Comparison of ENCODE assay signal across 8 cellular contexts in genomic region chr11:67583319-67584204, GRCh38. TPM values are rescaled to one million over a fixed set of nuclear protein-coding genes. Genes with fewer than 3 reads are reported as not detected.
DNase-seq lines count a peak whose midpoint lies in the region; ATAC-seq and TF ChIP-seq lines count a peak whose summit lies in the region.

GSTP1 (plus strand) TSS chr11:67583812; CDS start chr11:67583844, 32 bp downstream.

- H3K27me3 ChIP-seq in right lobe of liver, result no peaks in the 10 kb centered on the region

- 6% methylated on average over 13 of the region's 76 CpGs for WGBS in right lobe of liver (ENCODE audit: insufficient coverage, low coverage, low lambda C conversion rate, missing lambda C conversion rate)

- H3K9me3 ChIP-seq in right lobe of liver, result no peaks in the 10 kb centered on the region

- H3K4me3 ChIP-seq in right lobe of liver, result peak within 1 kb of the TSS; percentile 44 to 49 (median 47)

- no peaks in the 10 kb centered on the region for H3K36me3 ChIP-seq in right lobe of liver

- TF ChIP-seq CTCF in right lobe of liver (IDR thresholded peaks at IDR 0.05), result peak; percentile 50 to 61 (median 52)

- H3K27ac ChIP-seq in right lobe of liver, result peak within 1 kb of the TSS; percentile 55 to 89 (median 81)

- intact Hi-C loops in right lobe of liver (cut with DNase I), result no loop called here

- ATAC-seq in HG02852 (IDR thresholded peaks at IDR 0.05; ENCODE audit: unreplicated experiment) (peak; percentile 60), right lobe of liver (peak; percentile 64 to 89 (median 67))

- peak; percentile 72 for TF ChIP-seq POLR2A in right lobe of liver (IDR thresholded peaks at IDR 0.05)

- DNase-seq in NCI-H187 (lab: John Stamatoyannopoulos, UW) (peak; percentile 11 to 36), NCI-H187 treated with DMSO at 0.1 percent for 48 hours (lab: John Stamatoyannopoulos, UW) (no peak), NCI-H446 treated with DMSO at 0.1 percent for 48 hours (lab: John Stamatoyannopoulos, UW) (peak; percentile 78), dermis blood vessel endothelial cell (peak; percentile 91), right lobe of liver (peak; percentile 75 to 85 (median 84))
- DNase-seq in activated CD4-positive, alpha-beta T cell treated with anti-CD3 and anti-CD28 coated beads, Interleukin-2, amount 50 U/mL, for 1 hour, result peak; percentile 70
- DNase-seq in stimulated activated CD4-positive, alpha-beta T cell treated with anti-CD3 and anti-CD28 coated beads, Interleukin-4, amount 100 ng/mL, for 24 hours, result peak; percentile 83

- H3K4me1 ChIP-seq in right lobe of liver, result peaks cover 0 to 40% (median 2%) of the 10 kb centered on the region in 4 donors

RNA-seq across cellular contexts. Expression of gene GSTP1, which starts in this region (rescaled TPM):
- 833 and 1,138 TPM in 2 replicates for total RNA-seq in dermis blood vessel endothelial cell
- 10 to 100 TPM; 16.6 to 51.4 (median 32.3) TPM for total RNA-seq in right lobe of liver

Comparison
In these comparisons a context has a peak if more than half of its experiments do, and no peak if none do; other contexts are left out.
1. RNA of gene GSTP1 (total RNA-seq): 833 to 1,138 TPM in dermis blood vessel endothelial cell; 16.6 to 51.4 TPM in right lobe of liver; every median in the first group is over 10 times any median in the second.